Comparison of ENCODE assay signal across 1 cellular context in genomic region chr5:60677831-60678664, GRCh38.
TF ChIP-seq lines count a peak whose summit lies in the region.

No MANE protein-coding gene starts in this region.

TF ChIP-seq in H1, 55 proteins besides CTCF, POLR2A, EP300 and RAD21 (continued from another document):
- TF ChIP-seq GABPA (IDR thresholded peaks at IDR 0.05; ENCODE audit: borderline replicate concordance, insufficient read depth, low read length) (no peak), ASH2L (IDR thresholded peaks at IDR 0.05; ENCODE audit: low read length) (no peak), ZNF274 (IDR thresholded peaks at IDR 0.05; ENCODE audit: borderline replicate concordance, extremely low read depth, low read length) (no peak), BRCA1 (IDR thresholded peaks at IDR 0.05; ENCODE audit: low read depth, low read length) (no peak), MAFK (IDR thresholded peaks at IDR 0.05; ENCODE audit: low read depth, low read length) (no peak), YY1 (IDR thresholded peaks at IDR 0.05; ENCODE audit: low read depth, low read length) (no peak), SP2 (IDR thresholded peaks at IDR 0.05; ENCODE audit: low read length) (no peak), SIX5 (IDR thresholded peaks at IDR 0.05; ENCODE audit: low read depth, low read length) (no peak), TAF1 (IDR thresholded peaks at IDR 0.05; ENCODE audit: low read depth, low read length) (no peak), BCL11A (IDR thresholded peaks at IDR 0.05; ENCODE audit: low read depth in 2 of 2, low read length in 2 of 2) (no peak), NANOG (IDR thresholded peaks at IDR 0.05; ENCODE audit: insufficient read depth, low read depth, low read length, poor library complexity, severe bottlenecking) (no peak), TCF12 (IDR thresholded peaks at IDR 0.05; ENCODE audit: low read depth, low read length) (no peak), SIN3A (conservative IDR thresholded peaks at IDR 0.05 in 1 of 2, IDR thresholded peaks at IDR 0.05 in 1 of 2; ENCODE audit: low read depth in 1 of 2, low read length in 2 of 2) (no peak)
- TF ChIP-seq, protein P1, sequence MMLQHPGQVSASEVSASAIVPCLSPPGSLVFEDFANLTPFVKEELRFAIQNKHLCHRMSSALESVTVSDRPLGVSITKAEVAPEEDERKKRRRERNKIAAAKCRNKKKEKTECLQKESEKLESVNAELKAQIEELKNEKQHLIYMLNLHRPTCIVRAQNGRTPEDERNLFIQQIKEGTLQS (IDR thresholded peaks at IDR 0.05; ENCODE audit: insufficient read depth, low read depth, low read length): no peak
- TF ChIP-seq, protein P2, sequence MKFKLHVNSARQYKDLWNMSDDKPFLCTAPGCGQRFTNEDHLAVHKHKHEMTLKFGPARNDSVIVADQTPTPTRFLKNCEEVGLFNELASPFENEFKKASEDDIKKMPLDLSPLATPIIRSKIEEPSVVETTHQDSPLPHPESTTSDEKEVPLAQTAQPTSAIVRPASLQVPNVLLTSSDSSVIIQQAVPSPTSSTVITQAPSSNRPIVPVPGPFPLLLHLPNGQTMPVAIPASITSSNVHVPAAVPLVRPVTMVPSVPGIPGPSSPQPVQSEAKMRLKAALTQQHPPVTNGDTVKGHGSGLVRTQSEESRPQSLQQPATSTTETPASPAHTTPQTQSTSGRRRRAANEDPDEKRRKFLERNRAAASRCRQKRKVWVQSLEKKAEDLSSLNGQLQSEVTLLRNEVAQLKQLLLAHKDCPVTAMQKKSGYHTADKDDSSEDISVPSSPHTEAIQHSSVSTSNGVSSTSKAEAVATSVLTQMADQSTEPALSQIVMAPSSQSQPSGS (IDR thresholded peaks at IDR 0.05; ENCODE audit: low read length): no peak
